ENCODE assay signal across 8 cellular contexts in the genomic region with DNA sequence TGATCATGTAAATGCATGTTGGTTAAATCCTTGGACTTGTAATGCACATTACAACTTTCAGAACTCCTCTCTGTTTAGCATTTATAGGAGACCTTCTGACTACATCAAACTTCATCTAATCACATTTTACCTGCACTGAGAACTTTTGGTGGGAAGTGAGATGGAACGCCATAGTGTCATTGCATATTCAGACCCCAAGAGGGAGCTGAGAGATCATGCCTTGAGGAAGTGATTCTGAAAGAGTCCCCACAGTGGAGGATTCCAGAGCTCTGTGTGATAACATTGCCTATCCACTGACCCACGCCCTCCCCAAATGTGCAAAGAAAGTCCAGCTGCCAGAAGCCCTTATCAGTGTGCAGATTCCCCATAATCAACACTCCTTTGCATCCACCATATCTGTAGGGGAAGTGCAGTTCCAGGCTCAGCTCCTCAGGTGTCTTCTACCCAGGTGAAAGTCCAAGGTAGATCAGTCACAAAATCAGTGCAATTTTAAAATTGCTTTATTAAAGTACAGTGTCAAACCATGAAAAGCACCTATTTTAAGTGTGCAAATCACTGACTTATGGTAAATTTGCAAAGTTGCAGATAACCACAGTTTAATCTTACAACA.
DNase-seq lines count a peak whose midpoint lies in the region; ATAC-seq, FAIRE-seq and TF ChIP-seq lines count a peak whose summit lies in the region.

No MANE protein-coding gene starts in this region.

- H3K4me1 Mint-ChIP-seq in activated T-helper 17 cell treated with anti-CD3 and anti-CD28 coated beads, Interleukin-2, amount 50 U/mL, for 72 hours: no peaks in the 10 kb centered on the region

- no peaks in the 10 kb centered on the region for H3K9me3 Mint-ChIP-seq in activated T-helper 17 cell treated with anti-CD3 and anti-CD28 coated beads, Interleukin-2, amount 50 U/mL, for 72 hours

- no peak for ATAC-seq in psoas muscle
- ATAC-seq in activated T-helper 17 cell treated with anti-CD3 and anti-CD28 coated beads, Interleukin-2, amount 50 U/mL, for 72 hours (replicated peaks): no peak

- FAIRE-seq in D721Med (lab: Jason Lieb, UNC) (no peak), frontal cortex (lab: Jason Lieb, UNC) (no peak)

- no peaks in the 10 kb centered on the region for H3K36me3 ChIP-seq in psoas muscle (ENCODE audit: insufficient read depth in 1 of 2, low read depth in 1 of 2)

- H3K4me3 ChIP-seq in fibroblast of pulmonary artery (replicated peaks; ENCODE audit: low read depth, low read length): no peak overlapping the region
- no peak overlapping the region for H3K4me3 ChIP-seq in psoas muscle

- peaks cover 18% of the 10 kb centered on the region for H3K27me3 Mint-ChIP-seq in activated T-helper 17 cell treated with anti-CD3 and anti-CD28 coated beads, Interleukin-2, amount 50 U/mL, for 72 hours

- H3K9me3 ChIP-seq in psoas muscle: no peaks in the 10 kb centered on the region

- WGBS in psoas muscle, 3 donors: 2 to 9% (median 7%) methylated on average over 2 of the region's 2 CpGs

- peak; percentile 77 for TF ChIP-seq CTCF in D721Med (IDR thresholded peaks at IDR 0.05; ENCODE audit: insufficient read depth, missing control alignments)
- peak; percentile 83 for TF ChIP-seq CTCF in fibroblast of pulmonary artery (IDR thresholded peaks at IDR 0.05; ENCODE audit: low read length, missing control alignments)
- TF ChIP-seq CTCF in psoas muscle (IDR thresholded peaks at IDR 0.05): peak; percentile 56

- no peaks in the 10 kb centered on the region for H3K36me3 Mint-ChIP-seq in activated T-helper 17 cell treated with anti-CD3 and anti-CD28 coated beads, Interleukin-2, amount 50 U/mL, for 72 hours (ENCODE audit: low read depth)

- H3K4me3 Mint-ChIP-seq in activated T-helper 17 cell treated with anti-CD3 and anti-CD28 coated beads, Interleukin-2, amount 50 U/mL, for 72 hours: no peak overlapping the region

- DNase-seq in D721Med (ENCODE audit: insufficient read length, low spot score) (no peak), HCEC 1CT (peak; percentile 2), RKO (ENCODE audit: low spot score) (peak; percentile 61), fibroblast of pulmonary artery (ENCODE audit: low read depth) (peak; percentile 44), psoas muscle (no peak), frontal cortex (ENCODE audit: low spot score in 2 of 2) (no peak)
- DNase-seq in activated effector memory CD4-positive, alpha-beta T cell treated with Interleukin-2 at 50 U/mL for 16 hours: no peak

- no peaks in the 10 kb centered on the region for H3K4me1 ChIP-seq in psoas muscle

- H3K27ac Mint-ChIP-seq in activated T-helper 17 cell treated with anti-CD3 and anti-CD28 coated beads, Interleukin-2, amount 50 U/mL, for 72 hours: no peak overlapping the region

- H3K27ac ChIP-seq in psoas muscle: no peak overlapping the region

- H3K27me3 ChIP-seq in psoas muscle (ENCODE audit: insufficient read depth in 3 of 3, low read length in 2 of 3): no peaks in the 10 kb centered on the region

- intact Hi-C loops in psoas muscle (cut with DNase I): no loop called here

Comparison
In these comparisons a context has a peak if more than half of its experiments do, and no peak if none do; other contexts are left out.
1. DNase-seq: peak in HCEC 1CT (single experiment), RKO (single experiment) and fibroblast of pulmonary artery (single experiment); none in D721Med (single experiment), psoas muscle (0 of 2), activated effector memory CD4-positive, alpha-beta T cell treated with Interleukin-2 at 50 U/mL for 16 hours (single experiment) and frontal cortex (0 of 2).
2. Peak in every context shown above with its lines, with median percentiles within 50 percentile points of each other: CTCF ChIP-seq.